ENCODE assay signal across 1 cellular context in the genomic region with DNA sequence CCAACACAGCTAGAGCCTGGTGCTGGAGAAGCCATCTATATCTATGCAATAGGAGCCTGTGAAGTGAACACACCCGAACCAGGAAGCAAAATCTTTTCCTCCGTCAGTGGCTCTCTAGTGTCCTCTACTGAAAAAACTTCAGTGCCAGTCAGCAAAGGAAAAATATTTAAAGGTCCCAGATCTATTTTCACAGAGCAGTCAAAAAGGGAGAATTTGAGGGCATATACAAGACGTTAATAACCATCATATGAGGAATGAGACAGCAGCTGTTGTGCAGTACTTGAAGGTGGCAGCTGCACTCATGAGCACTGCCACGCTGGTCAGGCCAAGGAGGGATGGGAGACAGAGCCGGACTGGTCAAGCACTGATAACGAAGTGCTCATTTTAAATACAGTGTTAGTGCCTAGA.
TF ChIP-seq lines count a peak whose summit lies in the region.

No MANE protein-coding gene starts in this region.

TF ChIP-seq in HepG2, 621 proteins besides CTCF, POLR2A, EP300 and RAD21 (continued from another document):
- TF ChIP-seq, protein P1, sequence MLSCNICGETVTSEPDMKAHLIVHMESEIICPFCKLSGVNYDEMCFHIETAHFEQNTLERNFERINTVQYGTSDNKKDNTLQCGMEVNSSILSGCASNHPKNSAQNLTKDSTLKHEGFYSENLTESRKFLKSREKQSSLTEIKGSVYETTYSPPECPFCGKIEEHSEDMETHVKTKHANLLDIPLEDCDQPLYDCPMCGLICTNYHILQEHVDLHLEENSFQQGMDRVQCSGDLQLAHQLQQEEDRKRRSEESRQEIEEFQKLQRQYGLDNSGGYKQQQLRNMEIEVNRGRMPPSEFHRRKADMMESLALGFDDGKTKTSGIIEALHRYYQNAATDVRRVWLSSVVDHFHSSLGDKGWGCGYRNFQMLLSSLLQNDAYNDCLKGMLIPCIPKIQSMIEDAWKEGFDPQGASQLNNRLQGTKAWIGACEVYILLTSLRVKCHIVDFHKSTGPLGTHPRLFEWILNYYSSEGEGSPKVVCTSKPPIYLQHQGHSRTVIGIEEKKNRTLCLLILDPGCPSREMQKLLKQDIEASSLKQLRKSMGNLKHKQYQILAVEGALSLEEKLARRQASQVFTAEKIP (CRISPR knock-in tag; IDR thresholded peaks at IDR 0.05; ENCODE audit: borderline replicate concordance) = no peak
